Comparison of ENCODE assay signal across 22 cellular contexts in genomic region chr10:67487199-67487598, GRCh38.
"Had no signal": no experiment of that assay in that cellular context is flagged by ENCODE, and none has a peak within 500 bp of the region (broad histone marks: within the 10 kb centered on the region; RNA-seq: fewer than 3 reads in every experiment).

No MANE protein-coding gene starts in this region.

- ATAC-seq: foreskin keratinocyte, left lobe of liver had no signal

- H3K27me3 Mint-ChIP-seq: activated CD4-positive, alpha-beta T cell treated with anti-CD3 and anti-CD28 coated beads, Interleukin-2, amount 10 ng/mL, durations not matched to agents 7 days and 5 days had no signal

- H3K27ac Mint-ChIP-seq: activated CD4-positive, alpha-beta T cell treated with anti-CD3 and anti-CD28 coated beads, Interleukin-2, amount 10 ng/mL, durations not matched to agents 7 days and 5 days; activated T-cell treated with anti-CD3 and anti-CD28 coated beads, Interleukin-2, amount 50 U/mL, for 72 hours; brain; nephron progenitor cell; T-helper 2 cell treated with Interferon-gamma antibody and Interleukin-4, amounts not matched to agents 5 μg/mL and 100 μg/mL, for 36 hours had no signal

- H3K9me3 Mint-ChIP-seq: activated CD4-positive, alpha-beta T cell treated with anti-CD3 and anti-CD28 coated beads, Interleukin-2, amount 10 ng/mL, durations not matched to agents 7 days and 5 days; activated naive CD4-positive, alpha-beta T cell treated with anti-CD3 and anti-CD28 coated beads, Interleukin-2, amount 50 U/mL, for 72 hours; activated T-cell treated with anti-CD3 and anti-CD28 coated beads, Interleukin-2, amount 50 U/mL, for 72 hours; central memory CD8-positive, alpha-beta T cell had no signal

- FAIRE-seq: kidney, urothelium cell line had no signal

- H3K4me3 Mint-ChIP-seq: activated CD4-positive, alpha-beta T cell treated with anti-CD3 and anti-CD28 coated beads, Interleukin-2, amount 10 ng/mL, durations not matched to agents 7 days and 5 days; activated T-cell treated with anti-CD3 and anti-CD28 coated beads, Interleukin-2, amount 50 U/mL, for 72 hours; brain; central memory CD8-positive, alpha-beta T cell; nephron progenitor cell; T-helper 2 cell treated with Interferon-gamma antibody and Interleukin-4, amounts not matched to agents 5 μg/mL and 100 μg/mL, for 36 hours had no signal

- DNase-seq: activated CD4-positive, alpha-beta T cell treated with anti-CD3 and anti-CD28 coated beads, Interleukin-2, amount 10 ng/mL, durations not matched to agents 7 days and 5 days; activated gamma-delta T cell treated with Interleukin-2 at 50 U/mL for 16 hours; activated T-cell treated with anti-CD3 and anti-CD28 coated beads, Interleukin-2, amount 50 U/mL, for 72 hours; colonic mucosa; foreskin keratinocyte; hypothalamus; kidney; midbrain; nephron progenitor cell; nucleus accumbens; posterior cingulate gyrus; stimulated activated CD4-positive, alpha-beta T cell treated with anti-CD3 and anti-CD28 coated beads, Interleukin-12 subunit alpha, Interleukin-12 subunit beta, amount 100 ng/mL, for 4 hours; stimulated activated CD4-positive, alpha-beta T cell treated with anti-CD3 and anti-CD28 coated beads, Interleukin-1b, Interleukin-23, amount 100 ng/mL, for 48 hours; stimulated activated CD8-positive, alpha-beta memory T cell treated with anti-CD3 and anti-CD28 coated beads, Interleukin-4, amount 100 ng/mL, for 48 hours; stimulated activated naive CD4-positive, alpha-beta T cell treated with Interleukin-2 at 50 U/mL for 16 hours had no signal

- H3K27me3 ChIP-seq: colonic mucosa, foreskin keratinocyte, tibial nerve had no signal

- H3K36me3 ChIP-seq: colonic mucosa, tibial nerve had no signal

- H3K4me1 Mint-ChIP-seq: activated CD4-positive, alpha-beta T cell treated with anti-CD3 and anti-CD28 coated beads, Interleukin-2, amount 10 ng/mL, durations not matched to agents 7 days and 5 days; brain; central memory CD8-positive, alpha-beta T cell; nephron progenitor cell had no signal

- H3K4me3 ChIP-seq: colonic mucosa, tibial nerve had no signal
